30 cellular contexts compared by ENCODE assay signal in genomic region chr19:1775951-1776605, GRCh38. TPM values are rescaled to one million over a fixed set of nuclear protein-coding genes. Genes with fewer than 3 reads are reported as not detected.
"Had no signal": no experiment of that assay in that cellular context is flagged by ENCODE, and none has a peak within 500 bp of the region (broad histone marks: within the 10 kb centered on the region; RNA-seq: fewer than 3 reads in every experiment).

No MANE protein-coding gene starts in this region.

- DNase-seq: activated CD4-positive, alpha-beta T cell treated with anti-CD3 and anti-CD28 coated beads, Interleukin-2, amount 10 ng/mL, durations not matched to agents 7 days and 5 days; activated CD4-positive, CD25-positive, alpha-beta regulatory T cell treated with anti-CD3 and anti-CD28 coated beads, Interleukin-2, amount 50 U/mL, for 72 hours; activated CD8-positive, alpha-beta T cell treated with anti-CD3 and anti-CD28 coated beads, Interleukin-2, amount 10 ng/mL, durations not matched to agents 7 days and 5 days; activated gamma-delta T cell treated with Interleukin-2 at 50 U/mL for 16 hours; anterior cingulate cortex; body of pancreas; cortex of kidney; erythroblast; foreskin fibroblast; islet precursor cell; left colon; nucleus accumbens; stimulated activated CD4-positive, alpha-beta T cell treated with anti-CD3 and anti-CD28 coated beads, Interleukin-12 subunit alpha, Interleukin-12 subunit beta, amount 100 ng/mL, for 4 hours; stimulated activated CD4-positive, alpha-beta T cell treated with anti-CD3 and anti-CD28 coated beads, Interleukin-4, amount 100 ng/mL, for 4 hours; stimulated activated naive CD8-positive, alpha-beta T cell treated with anti-CD3 and anti-CD28 coated beads, Interleukin-15, Interleukin-2, amounts not matched to agents 100 U/mL and 50 U/mL, for 24 hours; upper lobe of right lung had no signal

- H3K36me3 ChIP-seq: cardiac muscle cell, upper lobe of right lung had no signal

- H3K4me3 ChIP-seq: body of pancreas, cardiac muscle cell, upper lobe of right lung had no signal

- H3K4me3 Mint-ChIP-seq: activated CD4-positive, alpha-beta T cell treated with anti-CD3 and anti-CD28 coated beads, Interleukin-2, amount 10 ng/mL, durations not matched to agents 7 days and 5 days; activated CD8-positive, alpha-beta T cell treated with anti-CD3 and anti-CD28 coated beads, Interleukin-2, amount 10 ng/mL, durations not matched to agents 7 days and 5 days; activated naive CD4-positive, alpha-beta T cell treated with anti-CD3 and anti-CD28 coated beads, Interleukin-2, amount 50 U/mL, for 24 hours; memory B cell; nephron had no signal

- H2AFZ ChIP-seq: parathyroid adenoma had no signal

- H3K79me2 ChIP-seq: parathyroid adenoma had no signal

- H3K9ac ChIP-seq: parathyroid adenoma had no signal

- ATAC-seq: activated CD8-positive, alpha-beta T cell treated with anti-CD3 and anti-CD28 coated beads, Interleukin-2, amount 10 ng/mL, durations not matched to agents 7 days and 5 days; body of pancreas; left colon; right cardiac atrium; stimulated activated naive CD8-positive, alpha-beta T cell treated with anti-CD3 and anti-CD28 coated beads, Interleukin-15, Interleukin-2, amounts not matched to agents 100 U/mL and 50 U/mL, for 24 hours; upper lobe of right lung had no signal

- H3K27ac Mint-ChIP-seq: activated CD4-positive, alpha-beta T cell treated with anti-CD3 and anti-CD28 coated beads, Interleukin-2, amount 10 ng/mL, durations not matched to agents 7 days and 5 days; activated CD8-positive, alpha-beta T cell treated with anti-CD3 and anti-CD28 coated beads, Interleukin-2, amount 10 ng/mL, durations not matched to agents 7 days and 5 days; activated naive CD4-positive, alpha-beta T cell treated with anti-CD3 and anti-CD28 coated beads, Interleukin-2, amount 50 U/mL, for 24 hours; memory B cell; nephron had no signal

- H3K4me1 Mint-ChIP-seq: activated CD4-positive, alpha-beta T cell treated with anti-CD3 and anti-CD28 coated beads, Interleukin-2, amount 10 ng/mL, durations not matched to agents 7 days and 5 days had no signal

- H3K27ac ChIP-seq: body of pancreas, cardiac muscle cell, parathyroid adenoma, upper lobe of right lung had no signal

- H3K4me1 ChIP-seq: body of pancreas, parathyroid adenoma, upper lobe of right lung had no signal

RNA-seq across cellular contexts. Expression of gene ONECUT3, which starts 22.8 kb away (rescaled TPM):
- total RNA-seq: activated CD4-positive, alpha-beta T cell treated with anti-CD3 and anti-CD28 coated beads, Interleukin-2, amount 10 ng/mL, durations not matched to agents 7 days and 5 days; activated CD8-positive, alpha-beta T cell treated with anti-CD3 and anti-CD28 coated beads, Interleukin-2, amount 10 ng/mL, durations not matched to agents 7 days and 5 days; cardiac muscle cell; cerebellum; fibroblast of lung; glomerular endothelial cell; left colon; lower leg skin; pulmonary artery endothelial cell; right cardiac atrium; skeletal muscle tissue; subcutaneous adipose tissue; T-helper 2 cell treated with Interferon-gamma antibody and Interleukin-4, amounts not matched to agents 100 ng/mL and 5 ng/mL, for 36 hours; upper lobe of right lung had no signal
- polyA plus RNA-seq: cardiac muscle cell, fibroblast of lung, right cardiac atrium had no signal
